29 cellular contexts compared by ENCODE assay signal in the genomic region with DNA sequence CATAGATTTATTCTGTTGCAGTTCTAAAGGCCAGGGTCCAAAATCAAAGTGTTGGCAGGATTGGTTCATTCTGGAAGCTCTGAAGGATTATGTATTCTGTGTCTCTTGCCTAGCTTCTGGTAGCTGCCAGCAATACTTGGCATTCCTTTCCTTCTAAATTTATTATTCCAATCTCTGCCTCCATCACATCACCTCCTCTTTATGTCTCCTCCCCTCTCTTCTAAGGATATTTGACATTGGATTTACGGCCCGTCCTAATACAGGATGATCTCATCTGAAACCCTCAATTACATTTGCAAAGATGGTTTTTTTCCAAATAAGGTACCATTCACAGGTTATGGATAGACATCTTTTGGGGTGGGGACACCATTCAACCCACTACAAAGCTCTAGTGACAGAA.
"Had no signal": no experiment of that assay in that cellular context is flagged by ENCODE, and none has a peak within 500 bp of the region (broad histone marks: within the 10 kb centered on the region; RNA-seq: fewer than 3 reads in every experiment).

No MANE protein-coding gene starts in this region.

- H3K4me1 ChIP-seq: body of pancreas, colonic mucosa had no signal

- H3K27me3 Mint-ChIP-seq: activated naive CD8-positive, alpha-beta T cell; naive thymus-derived CD4-positive, alpha-beta T cell; progenitor cell of endocrine pancreas; stimulated activated naive CD8-positive, alpha-beta T cell treated with anti-CD3 and anti-CD28 coated beads, Interleukin-15, Interleukin-2, amounts not matched to agents 100 ng/mL and 50 ng/mL, for 24 hours; type B pancreatic cell had no signal

- H3K4me3 Mint-ChIP-seq: activated naive CD8-positive, alpha-beta T cell; mesothelial cell of epicardium; naive thymus-derived CD4-positive, alpha-beta T cell; stimulated activated effector memory CD8-positive, alpha-beta T cell treated with anti-CD3 and anti-CD28 coated beads, Interleukin-12 subunit alpha, Interleukin-12 subunit beta, amount 100 ng/mL, for 72 hours; stimulated activated naive CD8-positive, alpha-beta T cell treated with anti-CD3 and anti-CD28 coated beads, Interleukin-15, Interleukin-2, amounts not matched to agents 100 ng/mL and 50 ng/mL, for 24 hours; type B pancreatic cell had no signal

- H3K9me3 ChIP-seq: body of pancreas, colonic mucosa, gastrocnemius medialis, ovary, thoracic aorta, uterus had no signal

- H2AFZ ChIP-seq: hepatocyte had no signal

- H3K27ac Mint-ChIP-seq: activated naive CD8-positive, alpha-beta T cell; mesothelial cell of epicardium; naive thymus-derived CD4-positive, alpha-beta T cell; progenitor cell of endocrine pancreas; stimulated activated effector memory CD8-positive, alpha-beta T cell treated with anti-CD3 and anti-CD28 coated beads, Interleukin-12 subunit alpha, Interleukin-12 subunit beta, amount 100 ng/mL, for 72 hours; stimulated activated naive CD8-positive, alpha-beta T cell treated with anti-CD3 and anti-CD28 coated beads, Interleukin-15, Interleukin-2, amounts not matched to agents 100 ng/mL and 50 ng/mL, for 24 hours; type B pancreatic cell had no signal

- H3K4me2 ChIP-seq: hepatocyte had no signal

- H3K27me3 ChIP-seq: adrenal gland, body of pancreas, colonic mucosa, gastrocnemius medialis, hepatocyte, ovary, uterus had no signal

- H3K27ac ChIP-seq: adrenal gland, body of pancreas, colonic mucosa, epithelial cell of prostate, gastrocnemius medialis, hepatocyte, ovary, thoracic aorta had no signal

- H3K4me1 Mint-ChIP-seq: naive thymus-derived CD4-positive, alpha-beta T cell; stimulated activated effector memory CD8-positive, alpha-beta T cell treated with anti-CD3 and anti-CD28 coated beads, Interleukin-12 subunit alpha, Interleukin-12 subunit beta, amount 100 ng/mL, for 72 hours had no signal

- H3K9me3 Mint-ChIP-seq: mesothelial cell of epicardium; stimulated activated effector memory CD8-positive, alpha-beta T cell treated with anti-CD3 and anti-CD28 coated beads, Interleukin-12 subunit alpha, Interleukin-12 subunit beta, amount 100 ng/mL, for 72 hours had no signal

- ATAC-seq: body of pancreas; gastrocnemius medialis; left cardiac atrium; naive thymus-derived CD4-positive, alpha-beta T cell; sciatic nerve; stimulated activated effector memory CD8-positive, alpha-beta T cell treated with anti-CD3 and anti-CD28 coated beads, Interleukin-12 subunit alpha, Interleukin-12 subunit beta, amount 100 ng/mL, for 72 hours had no signal

- DNase-seq: activated CD4-positive, alpha-beta T cell treated with anti-CD3 and anti-CD28 coated beads for 4 hours; activated CD4-positive, alpha-beta T cell treated with anti-CD3 and anti-CD28 coated beads, Interleukin-2, amount 50 U/mL, for 48 hours; activated CD8-positive, alpha-beta memory T cell treated with anti-CD3 and anti-CD28 coated beads for 24 hours; activated effector memory CD4-positive, alpha-beta T cell treated with Interleukin-2 at 50 U/mL for 16 hours; activated naive CD4-positive, alpha-beta T cell treated with Interleukin-2 at 50 U/mL for 16 hours; adrenal gland; aorta; body of pancreas; colonic mucosa; effector CD8-positive, alpha-beta T cell; gastrocnemius medialis; islet precursor cell; left cardiac atrium; mammary epithelial cell; naive thymus-derived CD4-positive, alpha-beta T cell; ovary; small intestine; stimulated activated CD4-positive, alpha-beta T cell treated with anti-CD3 and anti-CD28 coated beads, Interleukin-4, amount 100 ng/mL, for 24 hours; uterus had no signal

- H3K36me3 Mint-ChIP-seq: stimulated activated effector memory CD8-positive, alpha-beta T cell treated with anti-CD3 and anti-CD28 coated beads, Interleukin-12 subunit alpha, Interleukin-12 subunit beta, amount 100 ng/mL, for 72 hours had no signal

- H3K36me3 ChIP-seq: adrenal gland, colonic mucosa, gastrocnemius medialis, ovary, thoracic aorta, uterus had no signal

- H3K4me3 ChIP-seq: adrenal gland, body of pancreas, colonic mucosa, gastrocnemius medialis, hepatocyte, ovary, thoracic aorta, uterus had no signal

- H3K79me2 ChIP-seq: hepatocyte had no signal
